ENCODE assay signal across 8 cellular contexts in genomic region chr14:102139248-102140026, GRCh38. TPM values are rescaled to one million over a fixed set of nuclear protein-coding genes. Genes with fewer than 3 reads are reported as not detected.
A peak's percentile ranks its signal among the peaks of the same experiment; 100 is the strongest.
DNase-seq lines count a peak whose midpoint lies in the region; ATAC-seq and TF ChIP-seq lines count a peak whose summit lies in the region.

A gene with protein sequence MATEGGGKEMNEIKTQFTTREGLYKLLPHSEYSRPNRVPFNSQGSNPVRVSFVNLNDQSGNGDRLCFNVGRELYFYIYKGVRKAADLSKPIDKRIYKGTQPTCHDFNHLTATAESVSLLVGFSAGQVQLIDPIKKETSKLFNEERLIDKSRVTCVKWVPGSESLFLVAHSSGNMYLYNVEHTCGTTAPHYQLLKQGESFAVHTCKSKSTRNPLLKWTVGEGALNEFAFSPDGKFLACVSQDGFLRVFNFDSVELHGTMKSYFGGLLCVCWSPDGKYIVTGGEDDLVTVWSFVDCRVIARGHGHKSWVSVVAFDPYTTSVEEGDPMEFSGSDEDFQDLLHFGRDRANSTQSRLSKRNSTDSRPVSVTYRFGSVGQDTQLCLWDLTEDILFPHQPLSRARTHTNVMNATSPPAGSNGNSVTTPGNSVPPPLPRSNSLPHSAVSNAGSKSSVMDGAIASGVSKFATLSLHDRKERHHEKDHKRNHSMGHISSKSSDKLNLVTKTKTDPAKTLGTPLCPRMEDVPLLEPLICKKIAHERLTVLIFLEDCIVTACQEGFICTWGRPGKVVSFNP (plus strand): TSS chr14:102139897. CDS start chr14:102139924, 27 bp downstream.

- 0% methylated on average over 26 of the region's 67 CpGs; no CpG with 5 or more reads in 1 of the 2 experiments for WGBS in IMR-90 (ENCODE audit: extremely low coverage in 2 of 2, insufficient read length in 1 of 2), 2 experiments

- H2AFZ ChIP-seq in IMR-90 (replicated peaks; ENCODE audit: low read length, poor library complexity), result peak within 1 kb of the TSS; percentile 99
- peak within 1 kb of the TSS; percentile 96 for H2AFZ ChIP-seq in OCI-LY7 (ENCODE audit: low read length)

- H3K9ac ChIP-seq in IMR-90 (ENCODE audit: low read depth, low read length), result peak within 1 kb of the TSS; percentile 89

- peak within 1 kb of the TSS; percentile 99 for H3K14ac ChIP-seq in IMR-90 (replicated peaks; ENCODE audit: low read depth, low read length)

- POLR2A ChIA-PET in IMR-90 (lab: Charles Lee; ENCODE audit: unreplicated experiment), result no interaction called here
- POLR2A ChIA-PET in OCI-LY7 (lab: Charles Lee), result interaction anchor here (0.8 kb wide), 1 partner anchor 167 kb away, joined by 6 read pairs; no protein-coding TSS in a partner anchor

- no peak for TF ChIP-seq RAD21 in IMR-90 (IDR thresholded peaks at IDR 0.05; ENCODE audit: low read length)

- DNase-seq in DMS153 (lab: John Stamatoyannopoulos, UW) (peak; percentile 81), IMR-90 (peak; percentile 92), OCI-LY7 (ENCODE audit: low spot score) (peak; percentile 99), activated T-cell treated with anti-CD3 and anti-CD28 coated beads for 1 hour (ENCODE audit: low read depth) (peak; percentile 100), epithelial cell of esophagus (ENCODE audit: low read depth) (peak; percentile 99), mucosa of descending colon (peak; percentile 99 to 100 (median 99))
- DNase-seq in stimulated activated CD8-positive, alpha-beta memory T cell treated with anti-CD3 and anti-CD28 coated beads, Interleukin-4, amount 100 ng/mL, for 24 hours (ENCODE audit: low read depth), result peak; percentile 99

- peak within 1 kb of the TSS; percentile 99 for H3K23ac ChIP-seq in IMR-90 (ENCODE audit: low read depth, low read length)

- H3K79me1 ChIP-seq in IMR-90 (ENCODE audit: low read depth in 1 of 2, low read length in 2 of 2), result peaks cover 3 to 36% of the 10 kb centered on the region in 2 experiments; a peak in 3 of 4 replicates

- H3K27ac ChIP-seq in IMR-90 (ENCODE audit: insufficient read depth, low read length) (peak within 1 kb of the TSS; percentile 82), OCI-LY7 (ENCODE audit: low read depth, low read length, poor library complexity, severe bottlenecking) (peak within 1 kb of the TSS; percentile 56)

- peak within 1 kb of the TSS; percentile 86 for H4K91ac ChIP-seq in IMR-90 (ENCODE audit: insufficient read depth, low read depth, low read length)

- H3K9me1 ChIP-seq in IMR-90 (ENCODE audit: insufficient read depth, low read length), result no peaks in the 10 kb centered on the region

- H4K20me1 ChIP-seq in IMR-90 (ENCODE audit: insufficient read depth, low read length) (peaks cover 22% of the 10 kb centered on the region), OCI-LY7 (ENCODE audit: insufficient read depth, low read length) (no peaks in the 10 kb centered on the region)

- peak within 1 kb of the TSS; percentile 96 to 97 for H4K8ac ChIP-seq in IMR-90 (ENCODE audit: low read depth in 2 of 2, low read length in 2 of 2)

- H3K4me2 ChIP-seq in IMR-90 (ENCODE audit: low read depth, low read length), result peak within 1 kb of the TSS; percentile 99
- H3K4me2 ChIP-seq in OCI-LY7 (ENCODE audit: low read length), result peak within 1 kb of the TSS; percentile 97

- ATAC-seq in GM21528 (IDR thresholded peaks at IDR 0.05; ENCODE audit: low FRiP score, unreplicated experiment) (peak; percentile 91), IMR-90 (ENCODE audit: low read depth) (peak; percentile 98), mucosa of descending colon (peak; percentile 98)

- peak within 1 kb of the TSS; percentile 50 for H4K5ac ChIP-seq in IMR-90 (ENCODE audit: low read depth, low read length)

- TF ChIP-seq CTCF in IMR-90 (conservative IDR thresholded peaks at IDR 0.05; ENCODE audit: low read depth, low read length), result no peak
- peak; percentile 57 for TF ChIP-seq CTCF in OCI-LY7 (conservative IDR thresholded peaks at IDR 0.05; ENCODE audit: low read length)
- peak; percentile 8 for TF ChIP-seq CTCF in epithelial cell of esophagus (IDR thresholded peaks at IDR 0.05; ENCODE audit: insufficient read depth, low read depth, low read length, missing control alignments)
- TF ChIP-seq CTCF in mucosa of descending colon (IDR thresholded peaks at IDR 0.05), result no peak

- H3K56ac ChIP-seq in IMR-90 (ENCODE audit: extremely low read depth, insufficient read depth, low read length), result peak within 1 kb of the TSS; percentile 79

- no TSS peak for BruUV-seq in IMR-90 (replicated peaks; lab: Mats Ljungman, UMichigan)
- BruUV-seq in OCI-LY7 (replicated peaks; lab: Mats Ljungman, UMichigan), result no TSS peak

- CTCF ChIA-PET in IMR-90 (lab: Yijun Ruan, JAX), result no interaction called here
- CTCF ChIA-PET in OCI-LY7 (lab: Charles Lee; ENCODE audit: unreplicated experiment), result no interaction called here

- peak within 1 kb of the TSS; percentile 43; the same call in 1 of the 2 replicates for H3K18ac ChIP-seq in IMR-90 (ENCODE audit: low read depth, low read length)

- intact Hi-C loops in IMR-90 (cut with micrococcal nuclease) (loop anchor here (2.0 kb wide), 2 partner anchors 53 to 175 kb away; partner anchors contain the start of gene HSP90AA1), OCI-LY7 (cut with micrococcal nuclease; ENCODE audit: unreplicated experiment) (loop anchor here (1.0 to 5.0 kb wide), 3 partner anchors 51 to 1488 kb away; partner anchors contain the start of gene KLC1), mucosa of descending colon (cut with DNase I, micrococcal nuclease) (no loop called here)

- peak within 1 kb of the TSS; percentile 99 for H2AK9ac ChIP-seq in IMR-90 (replicated peaks; ENCODE audit: low read depth, low read length, poor library complexity)

- no peaks in the 10 kb centered on the region for H3K27me3 ChIP-seq in IMR-90 (ENCODE audit: control insufficient read depth, insufficient read depth, low read length)

- no peak within 1 kb of the TSS for H2BK20ac ChIP-seq in IMR-90 (ENCODE audit: low read depth, low read length)

- peaks cover 2% of the 10 kb centered on the region for H3K36me3 ChIP-seq in IMR-90 (ENCODE audit: control insufficient read depth, insufficient read depth, low read length)
- H3K36me3 ChIP-seq in OCI-LY7 (ENCODE audit: insufficient read depth, low read length), result peaks cover 12% of the 10 kb centered on the region
- H3K36me3 ChIP-seq in mucosa of descending colon (ENCODE audit: low read depth), result no peaks in the 10 kb centered on the region

- TF ChIP-seq POLR2A in IMR-90 (IDR thresholded peaks at IDR 0.05; ENCODE audit: low read depth, low read length), result peak; percentile 83

- peak within 1 kb of the TSS; percentile 85 for H3K4ac ChIP-seq in IMR-90 (ENCODE audit: low read depth, low read length)

- H3K4me3 ChIP-seq in IMR-90 (ENCODE audit: insufficient read depth, low read depth, low read length) (peak within 1 kb of the TSS; percentile 67), OCI-LY7 (ENCODE audit: low read depth, low read length, poor library complexity, severe bottlenecking) (peak within 1 kb of the TSS; percentile 93), epithelial cell of esophagus (ENCODE audit: low read length) (peak within 1 kb of the TSS; percentile 92), mucosa of descending colon (peak within 1 kb of the TSS; percentile 84)

- H2AK5ac ChIP-seq in IMR-90 (ENCODE audit: low read depth, low read length), result peak within 1 kb of the TSS; percentile 71

- H3K9me3 ChIP-seq in IMR-90 (ENCODE audit: control insufficient read depth, insufficient read depth, low read length) (no peaks in the 10 kb centered on the region), OCI-LY7 (ENCODE audit: low read length) (no peaks in the 10 kb centered on the region), mucosa of descending colon (no peaks in the 10 kb centered on the region)

- dilution Hi-C loops in IMR-90 (cut with HindIII; ENCODE audit: low sequenced_read_pairs, unreplicated experiment), result no loop called here

- H3K79me2 ChIP-seq in OCI-LY7 (ENCODE audit: insufficient read depth, low read depth, low read length), result peaks cover 53% of the 10 kb centered on the region

- H2BK15ac ChIP-seq in IMR-90 (ENCODE audit: low read depth, low read length), result peak within 1 kb of the TSS; percentile 10; the same call in 1 of the 3 replicates

- in situ Hi-C loops in IMR-90 (cut with MboI; ENCODE audit: low sequenced_read_pairs), result loop anchor here (10.0 kb wide), 1 partner anchor 175 kb away; the partner anchor contains the start of gene ZNF839

- H2BK5ac ChIP-seq in IMR-90 (ENCODE audit: low read depth, low read length, poor library complexity, severe bottlenecking), result peak within 1 kb of the TSS; percentile 71

- H2BK120ac ChIP-seq in IMR-90 (ENCODE audit: low read depth, low read length), result peak within 1 kb of the TSS; percentile 78; the same call in 1 of the 2 replicates

- no peaks in the 10 kb centered on the region for H3K4me1 ChIP-seq in IMR-90 (ENCODE audit: control insufficient read depth, insufficient read depth, low read length)
- H3K4me1 ChIP-seq in OCI-LY7 (ENCODE audit: insufficient read depth, low read length, poor library complexity, severe bottlenecking), result peaks cover 19% of the 10 kb centered on the region
- peaks cover 12% of the 10 kb centered on the region for H3K4me1 ChIP-seq in mucosa of descending colon (ENCODE audit: low read depth)

- H3K9me2 ChIP-seq in OCI-LY7 (ENCODE audit: insufficient read depth, low read length), result no peaks in the 10 kb centered on the region

TF ChIP-seq in IMR-90, 13 proteins besides CTCF, POLR2A, EP300 and RAD21:
- TF ChIP-seq MAZ (IDR thresholded peaks at IDR 0.05; ENCODE audit: borderline replicate concordance, low read depth, low read length), result peak; percentile 96
- TF ChIP-seq CEBPB (IDR thresholded peaks at IDR 0.05; ENCODE audit: low read depth, low read length), result no peak
- TF ChIP-seq BHLHE40 (IDR thresholded peaks at IDR 0.05; ENCODE audit: low read depth, low read length), result no peak
- 0 out of 2 replicates have a peak, but pooled peaks have one; percentile 51 for TF ChIP-seq MXI1 (IDR thresholded peaks at IDR 0.05; ENCODE audit: borderline replicate concordance, low read depth, low read length)

RNA-seq across cellular contexts. Expression of the gene that starts here (rescaled TPM):
- total RNA-seq in IMR-90 (2012; rRNA removed) (27.4 and 28.1 TPM in 2 replicates), OCI-LY7 (2022) (31.0 and 40.6 TPM in 2 replicates), mucosa of descending colon (10 to 100 TPM; 36.2 to 49.4 (median 40.9) TPM)
- polyA plus RNA-seq in IMR-90 (2012; rRNA removed), result 18.7 and 20.3 TPM in 2 replicates
- polyA plus RNA-seq in IMR-90 (2012; cell fraction: cytosol; rRNA removed), result 14.7 and 20.0 TPM in 2 replicates
- 19.0 and 29.1 TPM in 2 replicates for polyA plus RNA-seq in IMR-90 (2012; cell fraction: nucleus; rRNA removed; ENCODE audit: low replicate concordance)
- total RNA-seq in OCI-LY7 (2014; rRNA removed; shearing (Covaris generic)), result 13.3 and 18.0 TPM in 2 replicates

Comparison
In these comparisons a context has a peak if more than half of its experiments do, and no peak if none do; other contexts are left out.
1. Peak in every context shown above with its lines: DNase-seq, ATAC-seq, H3K4me3 ChIP-seq and H3K27ac ChIP-seq.
2. CTCF ChIP-seq: peak in OCI-LY7 (single experiment) and epithelial cell of esophagus (single experiment); none in IMR-90 (single experiment) and mucosa of descending colon (single experiment).
3. intact Hi-C loops: an anchor here in IMR-90 (2.0 kb wide) and OCI-LY7 (1.0 to 5.0 kb wide); none called in mucosa of descending colon.